ENCODE assay signal across 8 cellular contexts in genomic region chr9:129177791-129178578, GRCh38. TPM values are rescaled to one million over a fixed set of nuclear protein-coding genes. Genes with fewer than 3 reads are reported as not detected.
DNase-seq lines count a peak whose midpoint lies in the region; ATAC-seq and TF ChIP-seq lines count a peak whose summit lies in the region.

TSS of gene IER5L (minus strand) at chr9:129178261. CDS start at chr9:129178052, 209 bp downstream.

- intact Hi-C loops in testis (cut with DNase I; ENCODE audit: low total_unique reads) = loop anchor here (10.0 kb wide), 3 partner anchors 77 to 427 kb away; no protein-coding TSS in a partner anchor

- H3F3A ChIP-seq in SK-N-SH (replicated peaks; ENCODE audit: insufficient read depth) = peaks cover 22% of the 10 kb centered on the region

- H3K27ac ChIP-seq in SK-N-SH (ENCODE audit: low read depth in 2 of 2, low read length in 1 of 2) = peak within 1 kb of the TSS; percentile 96 to 97
- peak within 1 kb of the TSS; percentile 93 for H3K27ac ChIP-seq in osteoblast (ENCODE audit: low read depth, low read length)
- peak within 1 kb of the TSS; percentile 91 to 99 for H3K27ac ChIP-seq in testis

- H3K36me3 ChIP-seq in SK-N-SH (replicated peaks in 1 of 2; ENCODE audit: control insufficient read depth in 1 of 2, insufficient read depth in 2 of 2, low read length in 1 of 2) (peaks cover 0 to 10% of the 10 kb centered on the region in 2 experiments), osteoblast (ENCODE audit: insufficient read depth, low read length) (no peaks in the 10 kb centered on the region), testis (ENCODE audit: low read depth, missing control alignments) (no peaks in the 10 kb centered on the region)

- H3K79me2 ChIP-seq in SK-N-SH (ENCODE audit: insufficient read depth) (peaks cover 37% of the 10 kb centered on the region), osteoblast (ENCODE audit: insufficient read depth, low read length) (peaks cover 19% of the 10 kb centered on the region)

- POLR2A ChIA-PET in SK-N-SH (lab: Yijun Ruan, JAX) = interaction anchor here (0.6 to 3.5 kb wide), 48 partner anchors 9 to 448 kb away, joined by 3 to 37 read pairs (median 5); partner anchors contain the start of gene NTMT1

- CTCF ChIA-PET in SK-N-SH (lab: Yijun Ruan, JAX) = interaction anchor here (0.7 to 9.3 kb wide), 10 partner anchors 38 to 446 kb away, joined by 3 to 183 read pairs (median 3); no protein-coding TSS in a partner anchor

- TF ChIP-seq RAD21 in SK-N-SH (IDR thresholded peaks at IDR 0.05; ENCODE audit: low read length) = no peak; the same call in 1 of the 2 replicates

- TF ChIP-seq EP300 in SK-N-SH (IDR thresholded peaks at IDR 0.05; ENCODE audit: borderline replicate concordance in 1 of 2, low read depth in 1 of 2, low read length in 1 of 2) = no peak; a peak in 1 of 4 replicates

- peaks cover 19% of the 10 kb centered on the region for H4K20me1 ChIP-seq in SK-N-SH (ENCODE audit: insufficient read depth)
- H4K20me1 ChIP-seq in osteoblast (ENCODE audit: insufficient read depth, low read length) = peaks cover 11% of the 10 kb centered on the region

- no peak within 1 kb of the TSS for H2AFZ ChIP-seq in SK-N-SH (ENCODE audit: low read depth)
- H2AFZ ChIP-seq in osteoblast (ENCODE audit: low read length) = no peak within 1 kb of the TSS

- no peaks in the 10 kb centered on the region for H3K9me2 ChIP-seq in SK-N-SH

- no peaks in the 10 kb centered on the region for H3K9me3 Mint-ChIP-seq in activated naive CD4-positive, alpha-beta T cell treated with anti-CD3 and anti-CD28 coated beads, Interleukin-2, amount 50 U/mL, for 72 hours

- peak; percentile 75 for ATAC-seq in HG02571 (IDR thresholded peaks at IDR 0.05; ENCODE audit: unreplicated experiment)
- ATAC-seq in activated naive CD4-positive, alpha-beta T cell treated with anti-CD3 and anti-CD28 coated beads, Interleukin-2, amount 50 U/mL, for 72 hours = peak; percentile 80 to 92

- H3K4me3 ChIP-seq in GM08714 (ENCODE audit: low read length) (peak within 1 kb of the TSS; percentile 63; the same call in 1 of the 2 replicates), NB4 (ENCODE audit: low read depth, low read length) (peak within 1 kb of the TSS; percentile 48), SK-N-SH (ENCODE audit: low read depth in 2 of 2, low read length in 1 of 2) (peak within 1 kb of the TSS; percentile 90 to 98), osteoblast (ENCODE audit: insufficient read depth, low read length) (peak within 1 kb of the TSS; percentile 93), testis (peak within 1 kb of the TSS; percentile 81 to 93)

- H3K4me1 ChIP-seq in SK-N-SH (ENCODE audit: control insufficient read depth in 1 of 2, insufficient read depth in 2 of 2, low read depth in 1 of 2, low read length in 1 of 2) = peaks cover 14 to 19% of the 10 kb centered on the region in 2 experiments; a peak in 3 of 4 replicates
- peaks cover 24% of the 10 kb centered on the region for H3K4me1 ChIP-seq in osteoblast (ENCODE audit: insufficient read depth, low read length)
- H3K4me1 ChIP-seq in testis = peaks cover 18% of the 10 kb centered on the region

- TF ChIP-seq CTCF in NB4 (IDR thresholded peaks at IDR 0.05; ENCODE audit: low read depth, low read length) (no peak), SK-N-SH (IDR thresholded peaks at IDR 0.05) (peak; percentile 18; the same call in 1 of the 2 replicates), osteoblast (IDR thresholded peaks at IDR 0.05; ENCODE audit: extremely low read depth, low read depth, low read length) (no peak), testis (IDR thresholded peaks at IDR 0.05) (no peak)

- peak within 1 kb of the TSS; percentile 91 for H3K4me2 ChIP-seq in SK-N-SH
- H3K4me2 ChIP-seq in osteoblast (ENCODE audit: insufficient read depth, low read length) = peak within 1 kb of the TSS; percentile 96

- DNase-seq in NB4 (ENCODE audit: low read depth) (peak; percentile 90), SK-N-SH (peak; percentile 99), glomerular visceral epithelial cell (ENCODE audit: extremely low spot score) (peak; percentile 96), osteoblast (ENCODE audit: insufficient read length, low spot score, missing footprints) (peak; percentile 100), testis (peak; percentile 99)
- DNase-seq in activated naive CD4-positive, alpha-beta T cell treated with anti-CD3 and anti-CD28 coated beads, Interleukin-2, amount 50 U/mL, for 72 hours (ENCODE audit: low spot score in 2 of 2) = peak; percentile 96 to 97

- H3K9ac ChIP-seq in SK-N-SH = peak within 1 kb of the TSS; percentile 99

- no peaks in the 10 kb centered on the region for H3K36me3 Mint-ChIP-seq in activated naive CD4-positive, alpha-beta T cell treated with anti-CD3 and anti-CD28 coated beads, Interleukin-2, amount 50 U/mL, for 72 hours

- TF ChIP-seq POLR2A in NB4 (IDR thresholded peaks at IDR 0.05; ENCODE audit: extremely low read depth, insufficient read length) = peak; percentile 95
- TF ChIP-seq POLR2A in testis (IDR thresholded peaks at IDR 0.05) = peak; percentile 89

- H3K27me3 ChIP-seq in SK-N-SH (ENCODE audit: insufficient read depth) = no peaks in the 10 kb centered on the region
- H3K27me3 ChIP-seq in osteoblast (ENCODE audit: insufficient read depth, low read length) = no peaks in the 10 kb centered on the region
- no peaks in the 10 kb centered on the region for H3K27me3 ChIP-seq in testis

- WGBS in SK-N-SH (ENCODE audit: low lambda C conversion rate) = no CpG with 5 or more reads among the region's 91 CpGs
- 1% methylated on average over 71 of the region's 91 CpGs; no CpG with 5 or more reads in 1 of the 2 donors for WGBS in testis, 2 donors

- peak within 1 kb of the TSS; percentile 68 to 71 for H3K27ac Mint-ChIP-seq in activated naive CD4-positive, alpha-beta T cell treated with anti-CD3 and anti-CD28 coated beads, Interleukin-2, amount 50 U/mL, for 72 hours

- H3K9me3 ChIP-seq in SK-N-SH (no peaks in the 10 kb centered on the region), osteoblast (ENCODE audit: low read depth, low read length) (no peaks in the 10 kb centered on the region), testis (no peaks in the 10 kb centered on the region)

TF ChIP-seq in SK-N-SH, 30 proteins besides CTCF, POLR2A, EP300 and RAD21 (continues in another document):
- peak; percentile 46 for TF ChIP-seq MXI1 (IDR thresholded peaks at IDR 0.05; ENCODE audit: low read depth, low read length)
- TF ChIP-seq ZBTB33 (IDR thresholded peaks at IDR 0.05; ENCODE audit: borderline replicate concordance, low read depth) = 0 out of 2 replicates have a peak, but pooled peaks have one; percentile 21
- TF ChIP-seq, protein P1, sequence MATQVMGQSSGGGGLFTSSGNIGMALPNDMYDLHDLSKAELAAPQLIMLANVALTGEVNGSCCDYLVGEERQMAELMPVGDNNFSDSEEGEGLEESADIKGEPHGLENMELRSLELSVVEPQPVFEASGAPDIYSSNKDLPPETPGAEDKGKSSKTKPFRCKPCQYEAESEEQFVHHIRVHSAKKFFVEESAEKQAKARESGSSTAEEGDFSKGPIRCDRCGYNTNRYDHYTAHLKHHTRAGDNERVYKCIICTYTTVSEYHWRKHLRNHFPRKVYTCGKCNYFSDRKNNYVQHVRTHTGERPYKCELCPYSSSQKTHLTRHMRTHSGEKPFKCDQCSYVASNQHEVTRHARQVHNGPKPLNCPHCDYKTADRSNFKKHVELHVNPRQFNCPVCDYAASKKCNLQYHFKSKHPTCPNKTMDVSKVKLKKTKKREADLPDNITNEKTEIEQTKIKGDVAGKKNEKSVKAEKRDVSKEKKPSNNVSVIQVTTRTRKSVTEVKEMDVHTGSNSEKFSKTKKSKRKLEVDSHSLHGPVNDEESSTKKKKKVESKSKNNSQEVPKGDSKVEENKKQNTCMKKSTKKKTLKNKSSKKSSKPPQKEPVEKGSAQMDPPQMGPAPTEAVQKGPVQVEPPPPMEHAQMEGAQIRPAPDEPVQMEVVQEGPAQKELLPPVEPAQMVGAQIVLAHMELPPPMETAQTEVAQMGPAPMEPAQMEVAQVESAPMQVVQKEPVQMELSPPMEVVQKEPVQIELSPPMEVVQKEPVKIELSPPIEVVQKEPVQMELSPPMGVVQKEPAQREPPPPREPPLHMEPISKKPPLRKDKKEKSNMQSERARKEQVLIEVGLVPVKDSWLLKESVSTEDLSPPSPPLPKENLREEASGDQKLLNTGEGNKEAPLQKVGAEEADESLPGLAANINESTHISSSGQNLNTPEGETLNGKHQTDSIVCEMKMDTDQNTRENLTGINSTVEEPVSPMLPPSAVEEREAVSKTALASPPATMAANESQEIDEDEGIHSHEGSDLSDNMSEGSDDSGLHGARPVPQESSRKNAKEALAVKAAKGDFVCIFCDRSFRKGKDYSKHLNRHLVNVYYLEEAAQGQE (IDR thresholded peaks at IDR 0.05; ENCODE audit: low read depth, low read length) = peak; percentile 82
- TF ChIP-seq NFIC (IDR thresholded peaks at IDR 0.05; ENCODE audit: borderline replicate concordance) = no peak
- no peak for TF ChIP-seq USF2 (IDR thresholded peaks at IDR 0.05; ENCODE audit: borderline replicate concordance, low read depth, low read length)

RNA-seq across cellular contexts. Expression of gene IER5L, which starts in this region (rescaled TPM):
- polyA plus RNA-seq in SK-N-SH (2012; rRNA removed) = 8.9 and 16.2 TPM in 2 replicates
- polyA plus RNA-seq in SK-N-SH (2012; cell fraction: cytosol; rRNA removed) = 6.6 and 9.6 TPM in 2 replicates
- polyA plus RNA-seq in SK-N-SH (2012; cell fraction: nucleus; rRNA removed) = 22.0 and 25.7 TPM in 2 replicates
- total RNA-seq in activated naive CD4-positive, alpha-beta T cell treated with anti-CD3 and anti-CD28 coated beads, Interleukin-2, amount 50 U/mL, for 72 hours = 1 to 10 TPM; 3.6 to 5.7 TPM
- total RNA-seq in osteoblast = 86.1 and 104 TPM in 2 replicates
- total RNA-seq in testis = 10 to 100 TPM; 12.6 to 25.4 TPM
- polyA plus RNA-seq in testis (ENCODE audit: insufficient read depth, low read depth, low replicate concordance) = 4.8 TPM

Comparison
In these comparisons a context has a peak if more than half of its experiments do, and no peak if none do; other contexts are left out.
1. Peak in every context shown above with its lines: DNase-seq, ATAC-seq, H3K4me3 ChIP-seq and H3K27ac ChIP-seq.